In the genomic region with DNA sequence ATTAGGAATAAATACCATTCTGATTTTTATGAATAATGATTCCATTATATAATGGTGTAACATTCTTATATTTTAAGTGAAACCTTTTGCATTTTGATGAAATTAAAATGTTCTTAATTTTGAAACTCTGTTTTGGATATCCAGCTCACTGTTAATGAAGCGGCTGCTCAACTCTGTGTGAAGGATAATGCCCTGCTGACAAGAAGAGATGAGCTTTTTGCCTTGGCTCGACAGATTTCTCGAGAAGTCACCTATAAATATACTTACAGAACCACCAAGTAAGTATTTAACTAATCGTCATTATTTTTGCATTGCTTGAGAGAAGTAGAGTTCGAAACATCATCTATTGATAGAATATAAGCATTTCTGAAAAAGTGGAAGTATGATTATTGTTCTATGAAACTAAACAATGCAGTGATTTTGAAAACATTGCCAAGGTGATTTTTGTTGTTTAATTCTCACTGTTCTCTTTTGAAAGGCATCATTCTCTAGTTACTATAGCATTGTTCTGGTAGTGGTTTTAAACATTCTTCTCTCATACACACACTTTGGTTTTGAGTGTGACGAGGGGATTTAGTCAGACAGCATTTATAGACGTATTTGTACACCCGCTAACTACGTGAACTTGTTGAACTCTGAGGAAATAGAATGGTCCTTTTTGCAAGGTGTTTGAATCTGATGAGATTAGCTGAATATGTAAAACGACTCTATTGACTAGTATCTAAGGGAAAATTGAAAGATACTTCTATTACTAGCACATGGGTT, we compare ENCODE assay signal across 15 cellular contexts. TPM values are rescaled to one million over a fixed set of nuclear protein-coding genes. Genes with fewer than 3 reads are reported as not detected.
DNase-seq lines count a peak whose midpoint lies in the region; ATAC-seq and TF ChIP-seq lines count a peak whose summit lies in the region.
"Had no signal": no experiment of that assay in that cellular context is flagged by ENCODE, and none has a peak within 500 bp of the region (broad histone marks: within the 10 kb centered on the region; RNA-seq: fewer than 3 reads in every experiment).

No MANE protein-coding gene starts in this region.

- peak overlapping the region; percentile 49 for H3K27ac Mint-ChIP-seq in CD8-positive, alpha-beta T cell
- H3K27ac Mint-ChIP-seq: activated naive CD4-positive, alpha-beta T cell treated with anti-CD3 and anti-CD28 coated beads, Interleukin-2, amount 10 ng/mL, durations not matched to agents 7 days and 5 days had no signal

- no peak overlapping the region for H3K27ac ChIP-seq in CD8-positive, alpha-beta T cell (ENCODE audit: low read depth, low read length)
- H3K27ac ChIP-seq: esophagus muscularis mucosa, uterus had no signal

- ATAC-seq in CD8-positive, alpha-beta T cell, result peak; percentile 69
- ATAC-seq in GM18909 (IDR thresholded peaks at IDR 0.05; ENCODE audit: poor library complexity, unreplicated experiment), result peak; percentile 38
- peak; percentile 25 for ATAC-seq in HG02763 (IDR thresholded peaks at IDR 0.05; ENCODE audit: unreplicated experiment)
- peak; percentile 60 for ATAC-seq in HG03521 (IDR thresholded peaks at IDR 0.05; ENCODE audit: unreplicated experiment)

- H3K27me3 Mint-ChIP-seq in CD8-positive, alpha-beta T cell (ENCODE audit: low read depth), result no peaks in the 10 kb centered on the region
- H3K27me3 Mint-ChIP-seq: activated naive CD4-positive, alpha-beta T cell treated with anti-CD3 and anti-CD28 coated beads, Interleukin-2, amount 10 ng/mL, durations not matched to agents 7 days and 5 days had no signal

- peaks cover under 1% of the 10 kb centered on the region for H3K9me3 Mint-ChIP-seq in CD8-positive, alpha-beta T cell
- H3K9me3 Mint-ChIP-seq: activated naive CD4-positive, alpha-beta T cell treated with anti-CD3 and anti-CD28 coated beads, Interleukin-2, amount 10 ng/mL, durations not matched to agents 7 days and 5 days had no signal

- CTCF ChIA-PET in CD8-positive, alpha-beta T cell (lab: Charles Lee), result interaction anchor here (0.9 to 1.1 kb wide), 2 partner anchors 8 to 10 kb away, joined by 3 read pairs; no protein-coding TSS in a partner anchor

- peak overlapping the region; percentile 8 for H3K4me3 Mint-ChIP-seq in CD8-positive, alpha-beta T cell
- H3K4me3 Mint-ChIP-seq: activated naive CD4-positive, alpha-beta T cell treated with anti-CD3 and anti-CD28 coated beads, Interleukin-2, amount 10 ng/mL, durations not matched to agents 7 days and 5 days had no signal

- H3K4me1 ChIP-seq in CD8-positive, alpha-beta T cell (ENCODE audit: insufficient read depth, low read length), result peaks cover 8% of the 10 kb centered on the region
- H3K4me1 ChIP-seq: uterus had no signal

- POLR2A ChIA-PET in CD8-positive, alpha-beta T cell (lab: Charles Lee), result no interaction called here

- H3K4me1 Mint-ChIP-seq in CD8-positive, alpha-beta T cell (ENCODE audit: low read depth), result peaks cover 39% of the 10 kb centered on the region

- H3K4me3 ChIP-seq in CD8-positive, alpha-beta T cell (ENCODE audit: low read depth, low read length), result no peak overlapping the region
- H3K4me3 ChIP-seq: esophagus muscularis mucosa, uterus had no signal

- peaks cover 9% of the 10 kb centered on the region for H3K36me3 ChIP-seq in CD8-positive, alpha-beta T cell (ENCODE audit: insufficient read depth, low read length)
- H3K36me3 ChIP-seq: uterus had no signal

- DNase-seq in CD8-positive, alpha-beta T cell, result no peak
- DNase-seq in 8988T, result no peak
- no peak for DNase-seq in NCI-H82 (lab: John Stamatoyannopoulos, UW)
- DNase-seq in NCI-H774 (lab: John Stamatoyannopoulos, UW), result no peak
- DNase-seq in DMS153 (lab: John Stamatoyannopoulos, UW), result no peak
- DNase-seq: activated CD4-positive, alpha-beta T cell treated with anti-CD3 and anti-CD28 coated beads for 48 hours; activated naive CD4-positive, alpha-beta T cell treated with anti-CD3 and anti-CD28 coated beads, Interleukin-2, amount 10 ng/mL, durations not matched to agents 7 days and 5 days; AML-193; NCI-H1930; stimulated activated CD8-positive, alpha-beta memory T cell treated with anti-CD3 and anti-CD28 coated beads, Interleukin-4, amount 100 ng/mL, for 48 hours; uterus had no signal

- intact Hi-C loops in CD8-positive, alpha-beta T cell (cut with DNase I, micrococcal nuclease), result no loop called here

- no peaks in the 10 kb centered on the region for H3K27me3 ChIP-seq in CD8-positive, alpha-beta T cell (ENCODE audit: insufficient read depth, low read length)
- H3K27me3 ChIP-seq: esophagus muscularis mucosa, uterus had no signal

- H3K36me3 Mint-ChIP-seq in CD8-positive, alpha-beta T cell, result peaks cover 43% of the 10 kb centered on the region

- H3K9me3 ChIP-seq in CD8-positive, alpha-beta T cell (ENCODE audit: low read length), result no peaks in the 10 kb centered on the region
- H3K9me3 ChIP-seq: esophagus muscularis mucosa, uterus had no signal

- TF ChIP-seq CTCF in CD8-positive, alpha-beta T cell (IDR thresholded peaks at IDR 0.05), result no peak

RNA-seq across cellular contexts. Expression of gene NAB1, which starts 21.5 kb away (rescaled TPM):
- total RNA-seq in CD8-positive, alpha-beta T cell, result 10 to 100 TPM; 19.0 to 22.7 TPM
